1 cellular context compared by ENCODE assay signal in genomic region chr17:32558328-32558955, GRCh38.
TF ChIP-seq lines count a peak whose summit lies in the region.

No MANE protein-coding gene starts in this region.

TF ChIP-seq in GM12878, 131 proteins besides CTCF, POLR2A, EP300 and RAD21 (continued from another document):
- TF ChIP-seq MEF2B (IDR thresholded peaks at IDR 0.05; ENCODE audit: partially characterized antibody, poor library complexity, severe bottlenecking) (peak; percentile 53), ZNF274 (IDR thresholded peaks at IDR 0.05; ENCODE audit: insufficient read depth, insufficient read length) (no peak), ZNF622 (IDR thresholded peaks at IDR 0.05) (no peak), SMC3 (IDR thresholded peaks at IDR 0.05; ENCODE audit: borderline replicate concordance, low read length) (no peak), CEBPZ (IDR thresholded peaks at IDR 0.05; ENCODE audit: low read depth, low read length) (no peak), GABPA (IDR thresholded peaks at IDR 0.05; ENCODE audit: low read depth) (peak; percentile 46; the same call in 1 of the 2 replicates), MTA2 (IDR thresholded peaks at IDR 0.05; ENCODE audit: low read depth) (peak; percentile 43; the same call in 1 of the 2 replicates), IRF5 (IDR thresholded peaks at IDR 0.05; ENCODE audit: borderline replicate concordance) (no peak), PAX5 (IDR thresholded peaks at IDR 0.05; ENCODE audit: borderline replicate concordance, low read depth, low read length) (no peak), MLLT1 (IDR thresholded peaks at IDR 0.05) (peak; percentile 46; the same call in 1 of the 2 replicates), SP1 (IDR thresholded peaks at IDR 0.05; ENCODE audit: low read depth, low read length) (no peak), NBN (IDR thresholded peaks at IDR 0.05) (no peak), IKZF1 (conservative IDR thresholded peaks at IDR 0.05) (peak; percentile 55), MYB (IDR thresholded peaks at IDR 0.05; ENCODE audit: borderline replicate concordance, low read depth, low read length) (no peak), HDGF (IDR thresholded peaks at IDR 0.05) (no peak), BMI1 (IDR thresholded peaks at IDR 0.05; ENCODE audit: borderline replicate concordance) (no peak), MAX (IDR thresholded peaks at IDR 0.05; ENCODE audit: low read depth, low read length) (no peak), SRF (IDR thresholded peaks at IDR 0.05; ENCODE audit: low read depth in 2 of 2, low read length in 2 of 2) (no peak), DPF2 (IDR thresholded peaks at IDR 0.05) (peak; percentile 49; the same call in 1 of the 2 replicates), USF1 (IDR thresholded peaks at IDR 0.05; ENCODE audit: borderline replicate concordance, extremely low read length, insufficient read depth, low read depth, low read length) (no peak), MYC (IDR thresholded peaks at IDR 0.05; ENCODE audit: insufficient read depth, insufficient read length, insufficient replicate concordance, low read length, severe bottlenecking) (no peak), FOXM1 (IDR thresholded peaks at IDR 0.05; ENCODE audit: low read depth, low read length) (peak; percentile 10; the same call in 1 of the 2 replicates), NR2C1 (IDR thresholded peaks at IDR 0.05) (peak; percentile 18; the same call in 1 of the 2 replicates), IRF4 (IDR thresholded peaks at IDR 0.05; ENCODE audit: low read depth, low read length) (no peak), YY1 (IDR thresholded peaks at IDR 0.05; ENCODE audit: low read depth, low read length) (no peak), PML (IDR thresholded peaks at IDR 0.05; ENCODE audit: low read length) (no peak), HSF1 (IDR thresholded peaks at IDR 0.05; ENCODE audit: low read depth, low read length) (no peak), KDM1A (IDR thresholded peaks at IDR 0.05; ENCODE audit: borderline replicate concordance) (no peak), BCLAF1 (IDR thresholded peaks at IDR 0.05) (no peak), PAX8 (IDR thresholded peaks at IDR 0.05) (no peak), HDAC6 (IDR thresholded peaks at IDR 0.05; ENCODE audit: unreplicated experiment) (no peak), TCF3 (IDR thresholded peaks at IDR 0.05; ENCODE audit: borderline replicate concordance, insufficient read depth, low read depth, low read length) (no peak), POU2F2 (IDR thresholded peaks at IDR 0.05; ENCODE audit: borderline replicate concordance, low read depth, low read length) (no peak), CREB1 (IDR thresholded peaks at IDR 0.05; ENCODE audit: low read depth) (no peak), ZNF207 (IDR thresholded peaks at IDR 0.05; ENCODE audit: borderline replicate concordance) (no peak), RUNX3 (IDR thresholded peaks at IDR 0.05; ENCODE audit: low read length) (peak; percentile 81), E4F1 (IDR thresholded peaks at IDR 0.05; ENCODE audit: borderline replicate concordance, partially characterized antibody) (no peak), SREBF2 (IDR thresholded peaks at IDR 0.05; ENCODE audit: low read length) (no peak), ETV6 (conservative IDR thresholded peaks at IDR 0.05 in 1 of 2, IDR thresholded peaks at IDR 0.05 in 1 of 2; ENCODE audit: borderline replicate concordance in 1 of 2, low read depth in 1 of 2) (peak in 1 of 2 experiments; percentile 80; a peak in 2 of 4 replicates)
TF ChIP-seq in GM12878: peak in this region for 21.
